Comparison of ENCODE assay signal across 10 cellular contexts in the genomic region with DNA sequence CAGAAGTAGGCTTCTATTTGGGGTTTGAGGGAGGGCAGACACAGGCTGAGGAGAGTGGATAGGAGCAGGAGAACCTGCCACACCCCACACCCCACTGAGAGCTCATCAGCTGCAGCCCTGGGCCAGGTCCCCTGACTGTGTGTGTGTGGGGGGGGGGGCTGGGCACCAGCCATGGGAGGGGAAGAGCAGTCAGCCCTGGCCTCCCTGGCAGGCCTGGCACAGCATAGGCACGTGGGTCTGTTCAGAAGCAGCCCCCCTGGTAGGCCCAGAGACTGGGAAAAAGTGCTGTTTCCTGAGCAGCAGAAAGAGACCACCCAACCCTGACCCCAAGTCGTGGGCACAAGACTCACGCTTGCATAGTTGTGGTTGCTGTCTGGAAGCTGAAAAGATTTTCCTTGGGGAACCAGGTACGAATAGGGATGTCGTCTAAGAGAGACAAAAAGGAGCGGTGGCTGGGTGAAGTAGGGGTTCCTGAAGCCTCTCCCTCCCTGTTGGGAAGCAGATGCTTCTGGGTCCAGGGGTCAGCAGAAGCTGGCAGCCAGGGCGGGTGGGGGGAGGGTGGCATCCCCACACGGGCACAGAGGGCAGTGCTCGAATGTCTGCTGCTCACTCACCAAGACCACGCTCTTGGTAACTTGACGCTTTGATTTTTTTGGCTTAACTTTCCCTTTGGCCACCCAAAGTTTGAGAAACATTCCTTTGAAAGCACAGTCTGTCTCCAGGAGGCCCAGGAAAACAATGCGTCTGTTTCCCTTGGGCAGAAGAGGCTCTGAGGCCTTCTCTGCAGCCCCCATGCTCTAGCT. TPM values are rescaled to one million over a fixed set of nuclear protein-coding genes. Genes with fewer than 3 reads are reported as not detected.
A peak's percentile ranks its signal among the peaks of the same experiment; 100 is the strongest.
DNase-seq lines count a peak whose midpoint lies in the region; ATAC-seq and TF ChIP-seq lines count a peak whose summit lies in the region.
"Had no signal": no experiment of that assay in that cellular context is flagged by ENCODE, and none has a peak within 500 bp of the region (broad histone marks: within the 10 kb centered on the region; RNA-seq: fewer than 3 reads in every experiment).

No MANE protein-coding gene starts in this region.

- H3K9me3 ChIP-seq in CD8-positive, alpha-beta T cell (ENCODE audit: low read length) = no peaks in the 10 kb centered on the region
- H3K9me3 ChIP-seq: thyroid gland had no signal

- H3K27me3 ChIP-seq in CD8-positive, alpha-beta T cell (ENCODE audit: insufficient read depth, low read length) = no peaks in the 10 kb centered on the region
- H3K27me3 ChIP-seq: thyroid gland had no signal

- no peaks in the 10 kb centered on the region for H3K27me3 Mint-ChIP-seq in CD8-positive, alpha-beta T cell (ENCODE audit: low read depth)
- peaks cover 3% of the 10 kb centered on the region for H3K27me3 Mint-ChIP-seq in progenitor cell of endocrine pancreas

- ATAC-seq in CD8-positive, alpha-beta T cell = no peak
- no peak for ATAC-seq in GM21447 (IDR thresholded peaks at IDR 0.05; ENCODE audit: unreplicated experiment)

- H3K36me3 ChIP-seq in CD8-positive, alpha-beta T cell (ENCODE audit: insufficient read depth, low read length) = peaks cover 13% of the 10 kb centered on the region
- H3K36me3 ChIP-seq: thyroid gland had no signal

- intact Hi-C loops in CD8-positive, alpha-beta T cell (cut with DNase I, micrococcal nuclease) = no loop called here

- no peak for TF ChIP-seq CTCF in CD8-positive, alpha-beta T cell (IDR thresholded peaks at IDR 0.05)
- no peak for TF ChIP-seq CTCF in RWPE1 (conservative IDR thresholded peaks at IDR 0.05; ENCODE audit: low read depth)
- TF ChIP-seq CTCF in fibroblast of pulmonary artery (IDR thresholded peaks at IDR 0.05; ENCODE audit: low read length, missing control alignments) = no peak
- TF ChIP-seq CTCF in progenitor cell of endocrine pancreas (IDR thresholded peaks at IDR 0.05; ENCODE audit: unreplicated experiment) = no peak

- peaks cover 12% of the 10 kb centered on the region for H3K36me3 Mint-ChIP-seq in CD8-positive, alpha-beta T cell
- peaks cover 6% of the 10 kb centered on the region for H3K36me3 Mint-ChIP-seq in progenitor cell of endocrine pancreas (ENCODE audit: insufficient read depth)

- POLR2A ChIA-PET in CD8-positive, alpha-beta T cell (lab: Charles Lee) = interaction anchor here (1.6 kb wide), 1 partner anchor 33 kb away, joined by 5 read pairs; a partner anchor contains a TSS
- POLR2A ChIA-PET in RWPE1 (lab: Yijun Ruan, JAX; ENCODE audit: low non-redundant PET) = interaction anchor here (0.6 kb wide), 1 partner anchor 154 kb away, joined by 7 read pairs; a partner anchor contains a TSS

- peak overlapping the region; percentile 15 for H3K4me3 Mint-ChIP-seq in CD8-positive, alpha-beta T cell
- peak overlapping the region; percentile 35 for H3K4me3 Mint-ChIP-seq in progenitor cell of endocrine pancreas (ENCODE audit: low read depth)

- no peak overlapping the region for H3K4me3 ChIP-seq in CD8-positive, alpha-beta T cell (ENCODE audit: low read depth, low read length)
- H3K4me3 ChIP-seq in fibroblast of pulmonary artery (replicated peaks; ENCODE audit: low read depth, low read length) = no peak overlapping the region
- H3K4me3 ChIP-seq: thyroid gland had no signal

- H3K4me1 ChIP-seq in CD8-positive, alpha-beta T cell (ENCODE audit: insufficient read depth, low read length) = peaks cover 70% of the 10 kb centered on the region

- H3K9me3 Mint-ChIP-seq in CD8-positive, alpha-beta T cell = no peaks in the 10 kb centered on the region
- H3K9me3 Mint-ChIP-seq in progenitor cell of endocrine pancreas (ENCODE audit: low read depth) = no peaks in the 10 kb centered on the region

- CTCF ChIA-PET in CD8-positive, alpha-beta T cell (lab: Charles Lee) = interaction anchor here (1.3 kb wide), 1 partner anchor 11 kb away, joined by 6 read pairs; no protein-coding TSS in a partner anchor
- CTCF ChIA-PET in RWPE1 (lab: Yijun Ruan, JAX) = interaction anchor here (1.8 to 2.1 kb wide), 2 partner anchors 10 to 78 kb away, joined by 4 to 7 read pairs; no protein-coding TSS in a partner anchor

- no peak overlapping the region for H3K27ac Mint-ChIP-seq in CD8-positive, alpha-beta T cell
- H3K27ac Mint-ChIP-seq in progenitor cell of endocrine pancreas = no peak overlapping the region

- peaks cover 45% of the 10 kb centered on the region for H3K4me1 Mint-ChIP-seq in CD8-positive, alpha-beta T cell (ENCODE audit: low read depth)
- H3K4me1 Mint-ChIP-seq in progenitor cell of endocrine pancreas (ENCODE audit: low read depth) = peaks cover 2% of the 10 kb centered on the region

- H3K27ac ChIP-seq in CD8-positive, alpha-beta T cell (ENCODE audit: low read depth, low read length) = no peak overlapping the region
- H3K27ac ChIP-seq in RWPE1 = peak overlapping the region; percentile 74

- DNase-seq in CD8-positive, alpha-beta T cell = peak in 1 of 7 experiments; percentile 3
- DNase-seq in RWPE1 (ENCODE audit: low spot score) (no peak), fibroblast of pulmonary artery (ENCODE audit: low read depth) (peak; percentile 38), progenitor cell of endocrine pancreas (ENCODE audit: low spot score, unreplicated experiment) (no peak), NCI-H1092 treated with DMSO at 0.1 percent for 48 hours (lab: John Stamatoyannopoulos, UW) (no peak)
- DNase-seq in NK-92 treated with Interleukin-12 subunit alpha and Interleukin-12 subunit beta, amount 100 ng/mL, for 24 hours (lab: John Stamatoyannopoulos, UW) = no peak
- DNase-seq: NCI-H1436, RPMI8226, thyroid gland had no signal

RNA-seq across cellular contexts. Expression of a gene that starts 2.9 kb away (rescaled TPM):
- total RNA-seq in CD8-positive, alpha-beta T cell = 10 to 100 TPM; 82.8 to 87.2 TPM
- 57.4 and 59.8 TPM in 2 replicates for total RNA-seq in progenitor cell of endocrine pancreas

RNA-seq across cellular contexts. Expression of a gene that starts 15.1 kb away (rescaled TPM):
- not detected for total RNA-seq in CD8-positive, alpha-beta T cell
- total RNA-seq in progenitor cell of endocrine pancreas = 2.7 and 3.2 TPM in 2 replicates

RNA-seq across cellular contexts. Expression of a gene that starts 33.1 kb away (rescaled TPM):
- 1 to 10 TPM; 2.4 to 2.7 TPM for total RNA-seq in CD8-positive, alpha-beta T cell
- total RNA-seq in progenitor cell of endocrine pancreas = 15.3 and 16.3 TPM in 2 replicates

RNA-seq across cellular contexts. Expression of a gene that starts 33.3 kb away (rescaled TPM):
- 10 to 100 TPM in 1 of 2 experiments, 1 to 10 TPM in 1; 9.1 to 11.0 TPM for total RNA-seq in CD8-positive, alpha-beta T cell
- total RNA-seq in progenitor cell of endocrine pancreas = 31.7 and 33.8 TPM in 2 replicates
